11 cellular contexts compared by ENCODE assay signal in the genomic region with DNA sequence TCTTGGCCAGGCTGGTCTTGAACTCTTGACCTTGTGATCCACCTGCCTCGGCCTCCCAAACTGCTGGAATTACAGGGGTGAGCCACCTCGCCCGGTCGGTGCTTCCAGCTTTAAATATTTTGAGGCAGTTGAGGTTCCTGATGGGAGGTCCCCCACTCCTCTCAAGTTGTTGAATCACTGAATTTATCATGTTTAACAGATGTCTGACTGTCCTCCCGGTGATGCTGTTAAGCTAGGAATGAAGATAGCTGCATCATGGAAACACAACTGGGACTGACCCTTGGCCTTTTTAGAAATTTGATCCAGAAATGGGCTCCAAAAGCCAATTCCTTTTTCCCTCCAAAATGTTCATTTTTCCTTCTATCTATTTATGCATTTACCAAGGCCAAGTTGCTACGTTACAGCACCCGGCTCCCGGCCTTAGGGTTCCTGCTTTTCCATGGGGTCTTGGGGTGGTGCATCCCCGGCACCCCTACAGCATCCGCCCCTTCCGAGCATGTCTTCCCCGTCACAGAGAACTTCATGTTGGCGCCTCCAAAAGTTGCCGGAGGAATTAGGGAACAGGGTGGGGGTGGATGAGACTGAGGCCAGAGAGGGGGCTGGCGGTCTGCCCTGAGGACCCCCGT. TPM values are rescaled to one million over a fixed set of nuclear protein-coding genes. Genes with fewer than 3 reads are reported as not detected.
DNase-seq lines count a peak whose midpoint lies in the region; ATAC-seq, FAIRE-seq and TF ChIP-seq lines count a peak whose summit lies in the region.
"Had no signal": no experiment of that assay in that cellular context is flagged by ENCODE, and none has a peak within 500 bp of the region (broad histone marks: within the 10 kb centered on the region; RNA-seq: fewer than 3 reads in every experiment).

No MANE protein-coding gene starts in this region.

- H3K36me3 ChIP-seq in heart left ventricle = no peaks in the 10 kb centered on the region
- H3K36me3 ChIP-seq in uterus = no peaks in the 10 kb centered on the region

- FAIRE-seq in RCC 7860 (lab: Jason Lieb, UNC) = no peak

- H3K27me3 Mint-ChIP-seq in activated CD8-positive, alpha-beta T cell treated with anti-CD3 and anti-CD28 coated beads, Interleukin-2, amount 10 ng/mL, durations not matched to agents 7 days and 5 days (ENCODE audit: low read depth) = peaks cover 2% of the 10 kb centered on the region
- H3K27me3 Mint-ChIP-seq: brain had no signal

- TF ChIP-seq POLR2A in heart left ventricle (IDR thresholded peaks at IDR 0.05) (no peak), uterus (IDR thresholded peaks at IDR 0.05) (no peak)

- H3K9me3 Mint-ChIP-seq in activated CD8-positive, alpha-beta T cell treated with anti-CD3 and anti-CD28 coated beads, Interleukin-2, amount 10 ng/mL, durations not matched to agents 7 days and 5 days (ENCODE audit: insufficient read depth) = no peaks in the 10 kb centered on the region
- H3K9me3 Mint-ChIP-seq: neural crest cell had no signal

- H3K27me3 ChIP-seq in heart left ventricle (no peaks in the 10 kb centered on the region), uterus (no peaks in the 10 kb centered on the region)

- peaks cover 27% of the 10 kb centered on the region for H3K4me1 Mint-ChIP-seq in activated CD8-positive, alpha-beta T cell treated with anti-CD3 and anti-CD28 coated beads, Interleukin-2, amount 10 ng/mL, durations not matched to agents 7 days and 5 days (ENCODE audit: low read depth)
- H3K4me1 Mint-ChIP-seq: neural crest cell had no signal

- H3K4me3 ChIP-seq in heart left ventricle = peak overlapping the region in 11 of 12 donors; percentile 8 to 80 (median 51)
- peak overlapping the region; percentile 17 to 39 for H3K4me3 ChIP-seq in uterus

- no peak for DNase-seq in heart left ventricle
- no peak for DNase-seq in cardiac septum (ENCODE audit: low spot score)
- no peak for DNase-seq in activated CD8-positive, alpha-beta T cell treated with anti-CD3 and anti-CD28 coated beads, Interleukin-2, amount 10 ng/mL, durations not matched to agents 7 days and 5 days
- DNase-seq in left colon = no peak
- DNase-seq in uterus = no peak
- no peak for DNase-seq in activated CD4-positive, CD25-positive, alpha-beta regulatory T cell (lab: John Stamatoyannopoulos, UW)
- DNase-seq in RCC 7860 (ENCODE audit: low spot score) = no peak
- DNase-seq: DMS79 treated with DMSO at 0.1 percent for 48 hours had no signal

- no peaks in the 10 kb centered on the region for H3K36me3 Mint-ChIP-seq in activated CD8-positive, alpha-beta T cell treated with anti-CD3 and anti-CD28 coated beads, Interleukin-2, amount 10 ng/mL, durations not matched to agents 7 days and 5 days (ENCODE audit: low read depth)
- H3K36me3 Mint-ChIP-seq: brain had no signal

- intact Hi-C loops in heart left ventricle (cut with DNase I) (no loop called here), cardiac septum (cut with DNase I) (no loop called here), left colon (cut with DNase I, micrococcal nuclease) (no loop called here), uterus (cut with DNase I; ENCODE audit: low total_unique reads) (no loop called here)

- TF ChIP-seq CTCF in heart left ventricle (IDR thresholded peaks at IDR 0.05) (no peak), uterus (IDR thresholded peaks at IDR 0.05) (no peak)

- ATAC-seq in heart left ventricle (peak in 1 of 4 donors; percentile 8), left colon (peak; percentile 4), HG02623 (IDR thresholded peaks at IDR 0.05; ENCODE audit: unreplicated experiment) (no peak)
- no peak for ATAC-seq in activated CD8-positive, alpha-beta T cell treated with anti-CD3 and anti-CD28 coated beads, Interleukin-2, amount 10 ng/mL, durations not matched to agents 7 days and 5 days

- H3K27ac Mint-ChIP-seq in activated CD8-positive, alpha-beta T cell treated with anti-CD3 and anti-CD28 coated beads, Interleukin-2, amount 10 ng/mL, durations not matched to agents 7 days and 5 days = peak overlapping the region; percentile 64

- POLR2A ChIA-PET in activated CD8-positive, alpha-beta T cell treated with anti-CD3 and anti-CD28 coated beads, Interleukin-2, amount 10 ng/mL, durations not matched to agents 7 days and 5 days (lab: Charles Lee) = no interaction called here

- H3K4me3 Mint-ChIP-seq in activated CD8-positive, alpha-beta T cell treated with anti-CD3 and anti-CD28 coated beads, Interleukin-2, amount 10 ng/mL, durations not matched to agents 7 days and 5 days = peak overlapping the region; percentile 76
- H3K4me3 Mint-ChIP-seq: brain, neural crest cell had no signal

- H3K9me3 ChIP-seq in heart left ventricle = no peaks in the 10 kb centered on the region
- no peaks in the 10 kb centered on the region for H3K9me3 ChIP-seq in uterus

- peaks cover 0 to 40% (median 10%) of the 10 kb centered on the region in 12 donors for H3K4me1 ChIP-seq in heart left ventricle
- no peaks in the 10 kb centered on the region for H3K4me1 ChIP-seq in uterus

- WGBS in heart left ventricle, 4 donors = 83 to 93% (median 87%) methylated on average over 16 of the region's 16 CpGs

- CTCF ChIA-PET in activated CD8-positive, alpha-beta T cell treated with anti-CD3 and anti-CD28 coated beads, Interleukin-2, amount 10 ng/mL, durations not matched to agents 7 days and 5 days (lab: Charles Lee) = interaction anchor here (0.7 to 2.2 kb wide), 5 partner anchors 12 to 156 kb away, joined by 3 to 11 read pairs (median 4); no protein-coding TSS in a partner anchor

- H3K27ac ChIP-seq in heart left ventricle = peak overlapping the region in 7 of 12 donors; percentile 38 to 86 (median 74)
- H3K27ac ChIP-seq in uterus = peak overlapping the region; percentile 37 to 64

RNA-seq across cellular contexts. Expression of gene PAX8, which starts 43.9 kb away (rescaled TPM):
- total RNA-seq in heart left ventricle (1 to 10 TPM in 2 of 9 donors, under 1 TPM in 4, not detected in 3; 0.44 to 2.3 (median 0.65) TPM), cardiac septum (0.35 TPM), left colon (10 to 100 TPM in 1 of 2 donors, 1 to 10 TPM in 1; 1.3 to 13.2 TPM), uterus (10 to 100 TPM in 1 of 4 donors, 1 to 10 TPM in 3; 2.8 to 23.9 (median 6.0) TPM)
- polyA plus RNA-seq in heart left ventricle = under 1 TPM in 1 of 2 donors, not detected in 1; 0.53 TPM
- under 1 TPM; 0.21 to 0.55 TPM for total RNA-seq in activated CD8-positive, alpha-beta T cell treated with anti-CD3 and anti-CD28 coated beads, Interleukin-2, amount 10 ng/mL, durations not matched to agents 7 days and 5 days
